Comparison of ENCODE assay signal across 8 cellular contexts in genomic region chr10:80534646-80535045, GRCh38. TPM values are rescaled to one million over a fixed set of nuclear protein-coding genes. Genes with fewer than 3 reads are reported as not detected.
"Had no signal": no experiment of that assay in that cellular context is flagged by ENCODE, and none has a peak within 500 bp of the region (broad histone marks: within the 10 kb centered on the region; RNA-seq: fewer than 3 reads in every experiment).

No MANE protein-coding gene starts in this region.

RNA-seq across cellular contexts. Expression of gene SH2D4B, which starts 3.1 kb away (rescaled TPM):
- total RNA-seq: colonic mucosa, gastrocnemius medialis, heart right ventricle, kidney epithelial cell, left ventricle myocardium inferior, mucosa of descending colon, myocyte had no signal
- polyA plus RNA-seq: heart right ventricle, liver had no signal
